In genomic region chr20:41308290-41308691, GRCh38 we compare ENCODE assay signal across 11 cellular contexts. TPM values are rescaled to one million over a fixed set of nuclear protein-coding genes. Genes with fewer than 3 reads are reported as not detected.
A peak's percentile ranks its signal among the peaks of the same experiment; 100 is the strongest.
DNase-seq lines count a peak whose midpoint lies in the region; ATAC-seq and TF ChIP-seq lines count a peak whose summit lies in the region.
"Had no signal": no experiment of that assay in that cellular context is flagged by ENCODE, and none has a peak within 500 bp of the region (broad histone marks: within the 10 kb centered on the region; RNA-seq: fewer than 3 reads in every experiment).

No MANE protein-coding gene starts in this region.

- WGBS in body of pancreas, 2 donors = 15 to 28% methylated on average over 1 of the region's 1 CpG

- H3K4me1 Mint-ChIP-seq in mesothelial cell of epicardium = peaks cover 6% of the 10 kb centered on the region
- H3K4me1 Mint-ChIP-seq in nephron progenitor cell = peaks cover 8% of the 10 kb centered on the region

- no peaks in the 10 kb centered on the region for H3K9me3 Mint-ChIP-seq in mesothelial cell of epicardium
- H3K9me3 Mint-ChIP-seq in nephron progenitor cell = no peaks in the 10 kb centered on the region

- peak; percentile 84 for DNase-seq in HS-5 (ENCODE audit: low read depth)
- no peak for DNase-seq in body of pancreas
- peak; percentile 92 for DNase-seq in iris pigment epithelial cell (ENCODE audit: low read depth)
- DNase-seq in stromal cell of bone marrow (ENCODE audit: low read depth) = peak; percentile 55
- DNase-seq in mesothelial cell of epicardium (ENCODE audit: low spot score in 2 of 2, unreplicated experiment in 2 of 2) = no peak
- no peak for DNase-seq in SKM-1 treated with dmso at 0.1 percent for 144 hours (lab: John Stamatoyannopoulos, UW; ENCODE audit: unreplicated experiment)
- DNase-seq in posterior vena cava (ENCODE audit: low spot score) = no peak
- DNase-seq in nephron progenitor cell = no peak
- DNase-seq: activated T-cell treated with anti-CD3 and anti-CD28 coated beads, Interleukin-2, amount 50 U/mL, for 1 hour had no signal

- H3K27me3 Mint-ChIP-seq in mesothelial cell of epicardium (ENCODE audit: low read depth) = no peaks in the 10 kb centered on the region
- no peaks in the 10 kb centered on the region for H3K27me3 Mint-ChIP-seq in nephron progenitor cell (ENCODE audit: low read depth, poor library complexity)

- peak overlapping the region in 2 of 4 donors; percentile 35 to 60 for H3K27ac ChIP-seq in body of pancreas
- H3K27ac ChIP-seq: SK-N-MC had no signal

- no peaks in the 10 kb centered on the region for H3K36me3 ChIP-seq in body of pancreas (replicated peaks in 1 of 2; ENCODE audit: insufficient read depth in 1 of 2, low read depth in 2 of 2)

- H3K4me1 ChIP-seq in body of pancreas = peaks cover 17% of the 10 kb centered on the region

- H3K9me3 ChIP-seq in body of pancreas = no peaks in the 10 kb centered on the region

- TF ChIP-seq CTCF in body of pancreas (IDR thresholded peaks at IDR 0.05) (no peak), mesothelial cell of epicardium (IDR thresholded peaks at IDR 0.05; ENCODE audit: unreplicated experiment) (no peak), nephron progenitor cell (IDR thresholded peaks at IDR 0.05) (no peak)

- H3K4me3 Mint-ChIP-seq in mesothelial cell of epicardium = no peak overlapping the region
- H3K4me3 Mint-ChIP-seq in nephron progenitor cell = no peak overlapping the region

- ATAC-seq in body of pancreas = peak; percentile 74
- ATAC-seq: HCT116 had no signal

- H3K36me3 Mint-ChIP-seq in mesothelial cell of epicardium (no peaks in the 10 kb centered on the region), nephron progenitor cell (ENCODE audit: low read depth) (peaks cover 4% of the 10 kb centered on the region)

- H3K27me3 ChIP-seq in body of pancreas = no peaks in the 10 kb centered on the region

- H3K27ac Mint-ChIP-seq in mesothelial cell of epicardium = no peak overlapping the region
- H3K27ac Mint-ChIP-seq in nephron progenitor cell = no peak overlapping the region

- intact Hi-C loops in body of pancreas (cut with DNase I) = no loop called here
- intact Hi-C loops in posterior vena cava (cut with DNase I) = no loop called here

- H3K4me3 ChIP-seq in body of pancreas = no peak overlapping the region
- H3K4me3 ChIP-seq: SK-N-MC had no signal

- no peak for TF ChIP-seq POLR2A in body of pancreas (IDR thresholded peaks at IDR 0.05)

RNA-seq across cellular contexts. Expression of gene ZHX3, which starts 9.2 kb away (rescaled TPM):
- 10 to 100 TPM; 10.9 to 11.9 TPM for total RNA-seq in body of pancreas
- total RNA-seq in mesothelial cell of epicardium = 13.9 to 18.3 TPM (median 17.6 TPM) in 3 replicates
- 10 to 100 TPM; 88.2 to 92.9 TPM for total RNA-seq in posterior vena cava

RNA-seq across cellular contexts. Expression of gene LPIN3, which starts 32.3 kb away (rescaled TPM):
- total RNA-seq in body of pancreas (10 to 100 TPM; 11.9 to 50.1 TPM), mesothelial cell of epicardium (19.3 to 21.3 TPM (median 20.8 TPM) in 3 replicates), posterior vena cava (10 to 100 TPM; 12.7 to 17.6 TPM)

RNA-seq across cellular contexts. Expression of gene EMILIN3, which starts 58.3 kb away (rescaled TPM):
- total RNA-seq in body of pancreas (under 1 TPM in 1 of 2 donors, not detected in 1; 0.26 TPM), mesothelial cell of epicardium (5.0 to 5.6 TPM (median 5.2 TPM) in 3 replicates), posterior vena cava (1 to 10 TPM; 1.4 to 2.3 TPM)

Comparison
In these comparisons a context has a peak if more than half of its experiments do, and no peak if none do; other contexts are left out.
1. DNase-seq: peak in HS-5 (single experiment), iris pigment epithelial cell (single experiment) and stromal cell of bone marrow (single experiment); none in body of pancreas (0 of 4), mesothelial cell of epicardium (0 of 2), SKM-1 treated with dmso at 0.1 percent for 144 hours (single experiment), posterior vena cava (single experiment) and nephron progenitor cell (single experiment).